ENCODE assay signal across 8 cellular contexts in the genomic region with DNA sequence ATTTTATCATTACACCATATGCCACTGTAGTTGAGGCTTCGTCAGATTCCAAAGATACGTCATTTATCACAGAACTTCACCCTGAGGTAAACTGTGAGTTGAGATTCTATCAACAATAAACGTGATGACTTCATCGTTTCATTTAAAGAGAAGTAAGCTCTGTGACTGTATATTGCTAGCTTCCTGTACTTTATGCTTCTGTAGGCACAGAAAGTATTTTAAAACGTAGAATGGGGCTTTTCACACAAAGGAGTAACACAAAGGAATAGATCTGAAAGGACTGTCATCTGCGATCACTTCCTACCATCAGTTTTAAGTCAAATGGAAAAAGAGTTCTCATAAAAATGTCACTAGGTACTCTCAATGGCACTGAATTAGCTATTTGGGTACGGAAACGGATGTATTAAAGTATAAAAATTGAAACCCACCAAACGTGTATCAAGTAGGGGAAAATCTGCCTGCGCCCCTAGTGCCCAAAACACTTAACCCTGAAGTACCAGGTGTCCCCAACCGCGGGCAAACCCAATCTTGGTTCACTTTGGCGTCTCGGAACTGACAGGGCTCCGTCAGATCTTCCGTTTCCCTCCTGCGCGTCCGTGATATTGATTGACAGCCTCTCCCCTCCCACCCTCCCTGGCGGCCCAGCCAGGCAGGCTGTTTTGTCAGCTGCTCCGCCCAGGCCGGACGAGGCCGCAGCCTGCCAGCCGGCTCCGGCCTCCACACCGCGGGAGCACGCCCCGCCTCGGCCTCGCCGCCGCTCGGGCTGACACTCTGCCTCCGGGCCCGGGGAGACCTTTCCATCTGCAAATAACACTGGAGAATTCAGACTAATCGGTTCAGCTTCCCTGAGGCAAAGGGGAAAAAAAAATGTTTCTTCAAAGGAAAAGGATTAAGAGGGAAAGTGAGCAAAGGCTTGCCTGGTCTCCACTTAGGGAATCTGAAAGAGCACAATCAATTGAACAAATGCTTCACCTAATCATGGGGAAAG.
A peak's percentile ranks its signal among the peaks of the same experiment; 100 is the strongest.
DNase-seq lines count a peak whose midpoint lies in the region; FAIRE-seq and TF ChIP-seq lines count a peak whose summit lies in the region.

No MANE protein-coding gene starts in this region.

- TF ChIP-seq POLR2A in Peyer's patch (IDR thresholded peaks at IDR 0.05): no peak

- peaks cover 0 to 3% (median 0%) of the 10 kb centered on the region in 4 donors for H3K4me1 ChIP-seq in Peyer's patch

- intact Hi-C loops in activated naive CD4-positive, alpha-beta T cell treated with anti-CD3 and anti-CD28 coated beads for 36 hours (cut with micrococcal nuclease): no loop called here
- intact Hi-C loops in head of caudate nucleus (cut with DNase I): no loop called here

- H3K27ac ChIP-seq in HL-60 (replicated peaks) (no peak overlapping the region), Peyer's patch (no peak overlapping the region)

- H3K27me3 Mint-ChIP-seq in activated naive CD4-positive, alpha-beta T cell treated with anti-CD3 and anti-CD28 coated beads for 36 hours (ENCODE audit: low read depth): peaks cover 23% of the 10 kb centered on the region
- no peaks in the 10 kb centered on the region for H3K27me3 Mint-ChIP-seq in osteocyte (ENCODE audit: unreplicated experiment)

- H3K36me3 Mint-ChIP-seq in activated naive CD4-positive, alpha-beta T cell treated with anti-CD3 and anti-CD28 coated beads for 36 hours (ENCODE audit: low read depth): no peaks in the 10 kb centered on the region
- H3K36me3 Mint-ChIP-seq in osteocyte (ENCODE audit: unreplicated experiment): no peaks in the 10 kb centered on the region

- DNase-seq in DMS 273 (lab: John Stamatoyannopoulos, UW; ENCODE audit: unreplicated experiment) (peak; percentile 87), GM20000 (ENCODE audit: low spot score) (peak; percentile 89), HL-60 (ENCODE audit: low read depth in 1 of 2, low spot score in 1 of 2) (peak in 1 of 2 experiments; percentile 49), Peyer's patch (peak; percentile 60 to 80 (median 69)), head of caudate nucleus (peak; percentile 1 to 65 (median 44)), osteocyte (ENCODE audit: extremely low spot score, unreplicated experiment) (peak; percentile 91), urothelium cell line (ENCODE audit: low spot score) (peak; percentile 81)
- DNase-seq in activated naive CD4-positive, alpha-beta T cell treated with anti-CD3 and anti-CD28 coated beads for 36 hours: peak; percentile 50

- peak overlapping the region; percentile 41 for H3K4me3 Mint-ChIP-seq in activated naive CD4-positive, alpha-beta T cell treated with anti-CD3 and anti-CD28 coated beads for 36 hours
- peak overlapping the region; percentile 71 for H3K4me3 Mint-ChIP-seq in osteocyte (ENCODE audit: unreplicated experiment)

- no peak overlapping the region for H3K27ac Mint-ChIP-seq in activated naive CD4-positive, alpha-beta T cell treated with anti-CD3 and anti-CD28 coated beads for 36 hours
- peak overlapping the region; percentile 93 for H3K27ac Mint-ChIP-seq in osteocyte (ENCODE audit: unreplicated experiment)

- no peaks in the 10 kb centered on the region for H3K9me3 Mint-ChIP-seq in activated naive CD4-positive, alpha-beta T cell treated with anti-CD3 and anti-CD28 coated beads for 36 hours
- no peaks in the 10 kb centered on the region for H3K9me3 Mint-ChIP-seq in osteocyte (ENCODE audit: unreplicated experiment)

- FAIRE-seq in urothelium cell line (lab: Jason Lieb, UNC): no peak

- CTCF ChIA-PET in activated naive CD4-positive, alpha-beta T cell treated with anti-CD3 and anti-CD28 coated beads for 36 hours (lab: Charles Lee): no interaction called here

- H3K4me3 ChIP-seq in HL-60 (replicated peaks; ENCODE audit: insufficient read depth, low read length) (peak overlapping the region; percentile 33), Peyer's patch (peak overlapping the region; percentile 16 to 56 (median 40))

- no peaks in the 10 kb centered on the region for H3K27me3 ChIP-seq in HL-60 (ENCODE audit: insufficient read depth, poor library complexity, severe bottlenecking)
- H3K27me3 ChIP-seq in Peyer's patch: no peaks in the 10 kb centered on the region

- TF ChIP-seq CTCF in GM20000 (IDR thresholded peaks at IDR 0.05; ENCODE audit: extremely low read depth, missing control alignments) (no peak), HL-60 (IDR thresholded peaks at IDR 0.05; ENCODE audit: insufficient read depth, low read length) (no peak), Peyer's patch (IDR thresholded peaks at IDR 0.05) (no peak), osteocyte (IDR thresholded peaks at IDR 0.05) (peak; percentile 31)

- peaks cover 0 to 4% (median 0%) of the 10 kb centered on the region in 4 donors for H3K9me3 ChIP-seq in Peyer's patch

- peaks cover 5% of the 10 kb centered on the region for H3K4me1 Mint-ChIP-seq in activated naive CD4-positive, alpha-beta T cell treated with anti-CD3 and anti-CD28 coated beads for 36 hours (ENCODE audit: low read depth)
- peaks cover 47% of the 10 kb centered on the region for H3K4me1 Mint-ChIP-seq in osteocyte (ENCODE audit: unreplicated experiment)

- H3K36me3 ChIP-seq in Peyer's patch: no peaks in the 10 kb centered on the region
